ENCODE assay signal across 8 cellular contexts in the genomic region with DNA sequence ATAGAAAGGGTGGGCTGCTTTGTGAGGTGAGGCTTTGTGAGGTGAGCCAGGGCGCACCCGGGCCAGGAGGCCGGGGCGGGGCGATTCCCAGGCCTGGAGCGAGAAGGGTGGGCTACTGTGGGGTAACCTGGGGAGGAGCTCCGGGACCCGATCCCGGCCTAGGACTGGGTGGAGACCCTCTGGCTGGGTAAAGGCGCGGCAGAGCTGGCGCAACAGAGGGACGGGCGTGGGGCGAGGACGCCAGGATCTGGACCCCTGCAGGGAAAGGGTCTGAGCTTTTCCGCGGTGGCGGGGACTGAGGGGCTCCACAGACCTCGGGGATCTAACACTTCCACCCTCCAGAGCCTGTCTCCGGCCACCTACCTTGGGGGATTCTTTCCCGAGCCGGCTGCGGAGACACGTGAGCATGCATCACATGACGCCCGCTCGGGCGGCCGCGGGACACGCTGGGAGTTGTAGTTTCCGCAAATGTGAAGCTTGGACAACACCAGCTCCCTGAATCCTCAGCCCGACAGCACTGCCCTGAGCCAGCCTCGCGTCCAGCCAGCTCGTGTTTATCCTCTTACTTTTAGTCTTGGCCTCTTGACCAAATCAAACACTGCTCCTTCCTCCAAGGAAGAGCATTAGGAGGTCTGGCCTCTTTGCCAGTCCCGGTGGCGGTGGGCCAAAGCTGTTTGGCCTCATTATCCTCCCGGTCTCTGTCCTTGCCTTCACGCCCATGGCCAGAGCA. TPM values are rescaled to one million over a fixed set of nuclear protein-coding genes. Genes with fewer than 3 reads are reported as not detected.
DNase-seq lines count a peak whose midpoint lies in the region; ATAC-seq and TF ChIP-seq lines count a peak whose summit lies in the region.

A gene with protein sequence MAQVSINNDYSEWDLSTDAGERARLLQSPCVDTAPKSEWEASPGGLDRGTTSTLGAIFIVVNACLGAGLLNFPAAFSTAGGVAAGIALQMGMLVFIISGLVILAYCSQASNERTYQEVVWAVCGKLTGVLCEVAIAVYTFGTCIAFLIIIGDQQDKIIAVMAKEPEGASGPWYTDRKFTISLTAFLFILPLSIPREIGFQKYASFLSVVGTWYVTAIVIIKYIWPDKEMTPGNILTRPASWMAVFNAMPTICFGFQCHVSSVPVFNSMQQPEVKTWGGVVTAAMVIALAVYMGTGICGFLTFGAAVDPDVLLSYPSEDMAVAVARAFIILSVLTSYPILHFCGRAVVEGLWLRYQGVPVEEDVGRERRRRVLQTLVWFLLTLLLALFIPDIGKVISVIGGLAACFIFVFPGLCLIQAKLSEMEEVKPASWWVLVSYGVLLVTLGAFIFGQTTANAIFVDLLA (minus strand): TSS at position 417 of the 730 bp plus-strand sequence. CDS start 4,644 bp downstream, outside the sequence.

- H2AFZ ChIP-seq in OCI-LY7 (ENCODE audit: low read length) = peak within 1 kb of the TSS; percentile 88

- CTCF ChIA-PET in OCI-LY7 (lab: Charles Lee; ENCODE audit: unreplicated experiment) = interaction anchor here (1.0 kb wide), 1 partner anchor 72 kb away, joined by 3 read pairs; no protein-coding TSS in a partner anchor

- peak within 1 kb of the TSS; percentile 92 for H3K4me3 ChIP-seq in OCI-LY7 (ENCODE audit: low read depth, low read length, poor library complexity, severe bottlenecking)
- H3K4me3 ChIP-seq in epithelial cell of proximal tubule (ENCODE audit: low read depth, low read length) = peak within 1 kb of the TSS; percentile 99

- no peak for TF ChIP-seq CTCF in OCI-LY7 (conservative IDR thresholded peaks at IDR 0.05; ENCODE audit: low read length)
- no peak for TF ChIP-seq CTCF in epithelial cell of proximal tubule (conservative IDR thresholded peaks at IDR 0.05; ENCODE audit: low read depth, low read length)

- peak; percentile 100 for ATAC-seq in GM19438 (IDR thresholded peaks at IDR 0.05; ENCODE audit: low read depth, unreplicated experiment)
- peak; percentile 98 for ATAC-seq in HG03571 (IDR thresholded peaks at IDR 0.05; ENCODE audit: unreplicated experiment)

- H3K9me3 ChIP-seq in OCI-LY7 (ENCODE audit: low read length) = no peaks in the 10 kb centered on the region

- peaks cover 7% of the 10 kb centered on the region for H3K4me1 ChIP-seq in OCI-LY7 (ENCODE audit: insufficient read depth, low read length, poor library complexity, severe bottlenecking)

- no peaks in the 10 kb centered on the region for H4K20me1 ChIP-seq in OCI-LY7 (ENCODE audit: insufficient read depth, low read length)

- no peaks in the 10 kb centered on the region for H3K79me2 ChIP-seq in OCI-LY7 (ENCODE audit: insufficient read depth, low read depth, low read length)

- DNase-seq in CMK (ENCODE audit: low read depth) (peak; percentile 35), OCI-LY7 (ENCODE audit: low spot score) (peak; percentile 80), activated T-cell treated with anti-CD3 and anti-CD28 coated beads for 4 hours (peak; percentile 63), epithelial cell of proximal tubule (ENCODE audit: low read depth) (no peak), mucosa of gallbladder (ENCODE audit: low spot score) (peak; percentile 88)
- peak; percentile 67 for DNase-seq in stimulated activated CD8-positive, alpha-beta memory T cell treated with anti-CD3 and anti-CD28 coated beads, Interleukin-4, amount 100 ng/mL, for 24 hours (ENCODE audit: low read depth)

- H3K4me2 ChIP-seq in OCI-LY7 (ENCODE audit: low read length) = peak within 1 kb of the TSS; percentile 99

- H3K27ac ChIP-seq in OCI-LY7 (ENCODE audit: low read depth, low read length, poor library complexity, severe bottlenecking) = no peak within 1 kb of the TSS

- no peaks in the 10 kb centered on the region for H3K9me2 ChIP-seq in OCI-LY7 (ENCODE audit: insufficient read depth, low read length)

- POLR2A ChIA-PET in OCI-LY7 (lab: Charles Lee) = interaction anchor here (0.9 to 1.2 kb wide), 4 partner anchors 19 to 72 kb away, joined by 3 to 6 read pairs (median 4); no protein-coding TSS in a partner anchor

- BruUV-seq in OCI-LY7 (replicated peaks; lab: Mats Ljungman, UMichigan) = no TSS peak

- no peaks in the 10 kb centered on the region for H3K36me3 ChIP-seq in OCI-LY7 (ENCODE audit: insufficient read depth, low read length)

- intact Hi-C loops in OCI-LY7 (cut with micrococcal nuclease; ENCODE audit: unreplicated experiment) = no loop called here

RNA-seq across cellular contexts. Expression of the gene that starts here (rescaled TPM):
- total RNA-seq in OCI-LY7 (2014; rRNA removed; shearing (Covaris generic)) = 5.5 and 6.1 TPM in 2 replicates
- 9.7 and 12.0 TPM in 2 replicates for total RNA-seq in OCI-LY7 (2022)
- total RNA-seq in epithelial cell of proximal tubule = 9.5 and 12.0 TPM in 2 replicates
- total RNA-seq in mucosa of gallbladder = 19.7 TPM
